ENCODE assay signal across 1 cellular context in genomic region chr1:241641748-241642592, GRCh38.
TF ChIP-seq lines count a peak whose summit lies in the region.

No MANE protein-coding gene starts in this region.

TF ChIP-seq in HepG2, 621 proteins besides CTCF, POLR2A, EP300 and RAD21 (continues in another document):
- TF ChIP-seq SNRNP70 (IDR thresholded peaks at IDR 0.05; ENCODE audit: low read depth, low read length) (no peak), U2AF2 (IDR thresholded peaks at IDR 0.05; ENCODE audit: low read depth, low read length) (no peak), REPIN1 (CRISPR knock-in tag; IDR thresholded peaks at IDR 0.05; ENCODE audit: borderline replicate concordance, low read depth) (no peak), ZBTB40 (IDR thresholded peaks at IDR 0.05) (no peak), ZBTB40 (CRISPR knock-in tag; IDR thresholded peaks at IDR 0.05) (no peak), ZNF512B (CRISPR knock-in tag; IDR thresholded peaks at IDR 0.05; ENCODE audit: borderline replicate concordance) (no peak), CHD4 (IDR thresholded peaks at IDR 0.05; ENCODE audit: borderline replicate concordance, low read length) (peak; percentile 73), NFE2L2 (IDR thresholded peaks at IDR 0.05; ENCODE audit: low read length) (peak; percentile 96), KLF13 (CRISPR knock-in tag; IDR thresholded peaks at IDR 0.05) (no peak), ZNF598 (CRISPR knock-in tag; IDR thresholded peaks at IDR 0.05; ENCODE audit: borderline replicate concordance) (no peak), FOXK1 (CRISPR knock-in tag; IDR thresholded peaks at IDR 0.05; ENCODE audit: borderline replicate concordance, low read depth) (no peak), ZBTB4 (CRISPR knock-in tag; IDR thresholded peaks at IDR 0.05; ENCODE audit: borderline replicate concordance) (no peak), ZNF713 (CRISPR knock-in tag; IDR thresholded peaks at IDR 0.05) (no peak), NFIC (IDR thresholded peaks at IDR 0.05; ENCODE audit: low read length) (no peak), RFX1 (IDR thresholded peaks at IDR 0.05) (no peak), GABPB1 (CRISPR knock-in tag; IDR thresholded peaks at IDR 0.05) (0 out of 2 replicates have a peak, but pooled peaks have one; percentile 11), BHLHE40 (IDR thresholded peaks at IDR 0.05; ENCODE audit: low read length) (no peak), YY1 (IDR thresholded peaks at IDR 0.05; ENCODE audit: insufficient read depth, insufficient replicate concordance, low read depth, low read length) (no peak), UBTF (CRISPR knock-in tag; IDR thresholded peaks at IDR 0.05) (no peak), ONECUT2 (CRISPR knock-in tag; IDR thresholded peaks at IDR 0.05) (no peak), ATF2 (CRISPR knock-in tag; IDR thresholded peaks at IDR 0.05) (no peak), PHF21A (CRISPR knock-in tag; IDR thresholded peaks at IDR 0.05) (peak; percentile 43; the same call in 1 of the 2 replicates), SALL2 (CRISPR knock-in tag; IDR thresholded peaks at IDR 0.05) (no peak), MED1 (CRISPR knock-in tag; IDR thresholded peaks at IDR 0.05) (peak; percentile 27; the same call in 1 of the 2 replicates), RARA (CRISPR knock-in tag; IDR thresholded peaks at IDR 0.05) (peak; percentile 37), ZBTB26 (CRISPR knock-in tag; IDR thresholded peaks at IDR 0.05; ENCODE audit: borderline replicate concordance) (no peak), HMGXB3 (CRISPR knock-in tag; IDR thresholded peaks at IDR 0.05; ENCODE audit: borderline replicate concordance) (no peak), ZNF17 (CRISPR knock-in tag; IDR thresholded peaks at IDR 0.05) (no peak), KDM4B (CRISPR knock-in tag; IDR thresholded peaks at IDR 0.05) (no peak), ZSCAN30 (CRISPR knock-in tag; IDR thresholded peaks at IDR 0.05) (no peak)
